In the genomic region with DNA sequence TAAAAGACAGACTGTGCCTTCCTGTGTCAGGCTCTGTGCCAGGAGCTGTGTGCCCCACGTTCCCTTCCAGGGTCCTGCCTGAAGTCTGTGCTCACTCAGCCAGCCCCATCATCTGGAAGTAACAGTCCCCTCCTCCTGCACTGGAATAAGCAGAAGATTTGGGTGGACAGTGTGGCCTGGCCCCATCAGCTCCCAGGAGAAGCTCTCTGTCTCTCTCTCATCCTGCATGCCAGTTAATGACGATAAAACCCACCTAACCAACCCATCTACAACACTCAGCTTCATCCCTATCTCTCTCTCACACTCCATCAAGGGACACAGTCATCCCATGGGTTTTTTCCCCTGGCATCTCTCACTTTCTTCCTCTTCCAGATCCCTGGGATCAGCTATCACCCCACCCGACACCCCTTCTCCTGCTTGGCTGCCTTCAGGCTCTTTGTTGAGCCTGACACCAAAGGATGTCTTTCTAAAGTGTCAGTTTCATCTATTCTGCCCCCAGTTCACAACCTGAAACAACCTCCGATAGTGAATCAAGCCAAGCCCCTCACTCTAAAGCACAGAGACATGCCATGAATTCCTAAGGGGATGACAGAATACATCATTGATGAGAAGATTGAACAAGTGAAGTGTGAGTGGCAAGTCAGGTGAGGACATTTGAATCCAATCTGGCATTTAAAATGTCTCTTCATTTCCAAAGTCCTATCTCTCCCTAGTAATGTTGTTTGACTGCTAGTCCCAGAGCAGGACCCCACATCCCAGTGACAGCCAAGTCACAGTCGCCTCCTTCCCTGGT, we compare ENCODE assay signal across 20 cellular contexts.
"Had no signal": no experiment of that assay in that cellular context is flagged by ENCODE, and none has a peak within 500 bp of the region (broad histone marks: within the 10 kb centered on the region; RNA-seq: fewer than 3 reads in every experiment).

No MANE protein-coding gene starts in this region.

- ATAC-seq: activated CD4-positive, alpha-beta T cell treated with anti-CD3 and anti-CD28 coated beads for 36 hours; activated CD8-positive, alpha-beta memory T cell treated with anti-CD3 and anti-CD28 coated beads, Interleukin-2, amount 10 ng/mL, durations not matched to agents 7 days and 5 days; activated T-helper 17 cell treated with anti-CD3 and anti-CD28 coated beads, Interleukin-2, amount 50 U/mL, for 72 hours; body of pancreas; naive thymus-derived CD8-positive, alpha-beta T cell; stimulated activated naive CD8-positive, alpha-beta T cell treated with anti-CD3 and anti-CD28 coated beads, Interleukin-15, Interleukin-2, amounts not matched to agents 100 U/mL and 50 U/mL, for 24 hours; WTC11 had no signal

- H3K36me3 Mint-ChIP-seq: activated CD4-positive, alpha-beta memory T cell treated with anti-CD3 and anti-CD28 coated beads for 36 hours; activated CD8-positive, alpha-beta memory T cell treated with anti-CD3 and anti-CD28 coated beads, Interleukin-2, amount 10 ng/mL, durations not matched to agents 7 days and 5 days; memory B cell; naive thymus-derived CD8-positive, alpha-beta T cell; WTC11 had no signal

- H3K27ac ChIP-seq: body of pancreas, tibial artery had no signal

- H3K9me3 ChIP-seq: body of pancreas, tibial artery had no signal

- H3K27ac Mint-ChIP-seq: activated CD4-positive, alpha-beta memory T cell treated with anti-CD3 and anti-CD28 coated beads for 36 hours; activated CD4-positive, alpha-beta T cell treated with anti-CD3 and anti-CD28 coated beads for 36 hours; activated CD8-positive, alpha-beta memory T cell treated with anti-CD3 and anti-CD28 coated beads, Interleukin-2, amount 10 ng/mL, durations not matched to agents 7 days and 5 days; activated T-helper 17 cell treated with anti-CD3 and anti-CD28 coated beads, Interleukin-2, amount 50 U/mL, for 72 hours; memory B cell; WTC11 had no signal

- H3K4me3 Mint-ChIP-seq: activated CD4-positive, alpha-beta memory T cell treated with anti-CD3 and anti-CD28 coated beads for 36 hours; activated CD4-positive, alpha-beta T cell treated with anti-CD3 and anti-CD28 coated beads for 36 hours; activated CD8-positive, alpha-beta memory T cell treated with anti-CD3 and anti-CD28 coated beads, Interleukin-2, amount 10 ng/mL, durations not matched to agents 7 days and 5 days; activated T-helper 17 cell treated with anti-CD3 and anti-CD28 coated beads, Interleukin-2, amount 50 U/mL, for 72 hours; central memory CD8-positive, alpha-beta T cell; memory B cell; naive thymus-derived CD8-positive, alpha-beta T cell; WTC11 had no signal

- H3K4me1 Mint-ChIP-seq: activated CD4-positive, alpha-beta T cell treated with anti-CD3 and anti-CD28 coated beads for 36 hours; activated T-helper 17 cell treated with anti-CD3 and anti-CD28 coated beads, Interleukin-2, amount 50 U/mL, for 72 hours; central memory CD8-positive, alpha-beta T cell; WTC11 had no signal

- H3K9me3 Mint-ChIP-seq: activated CD4-positive, alpha-beta memory T cell treated with anti-CD3 and anti-CD28 coated beads for 36 hours; activated T-helper 17 cell treated with anti-CD3 and anti-CD28 coated beads, Interleukin-2, amount 50 U/mL, for 72 hours; central memory CD8-positive, alpha-beta T cell; memory B cell; naive thymus-derived CD8-positive, alpha-beta T cell; WTC11 had no signal

- DNase-seq: activated CD4-positive, alpha-beta memory T cell treated with anti-CD3 and anti-CD28 coated beads for 36 hours; activated CD4-positive, alpha-beta T cell treated with anti-CD3 and anti-CD28 coated beads for 36 hours; activated CD8-positive, alpha-beta memory T cell treated with anti-CD3 and anti-CD28 coated beads, Interleukin-2, amount 10 ng/mL, durations not matched to agents 7 days and 5 days; activated naive CD4-positive, alpha-beta T cell treated with Interleukin-2 at 50 U/mL for 16 hours; body of pancreas; erythroblast; foreskin melanocyte; glutamatergic neuron; naive thymus-derived CD8-positive, alpha-beta T cell; posterior cingulate gyrus; stimulated activated CD4-positive, alpha-beta T cell treated with anti-CD3 and anti-CD28 coated beads, Interleukin-12 subunit alpha, Interleukin-12 subunit beta, amount 100 ng/mL, for 4 hours; stimulated activated CD4-positive, alpha-beta T cell treated with anti-CD3 and anti-CD28 coated beads, Interleukin-1b, Interleukin-23, amount 100 ng/mL, for 48 hours; stimulated activated naive CD8-positive, alpha-beta T cell treated with anti-CD3 and anti-CD28 coated beads, Interleukin-15, Interleukin-2, amounts not matched to agents 100 U/mL and 50 U/mL, for 24 hours; substantia nigra; tibial artery had no signal

- H3K27me3 Mint-ChIP-seq: memory B cell had no signal

- H3K4me1 ChIP-seq: body of pancreas had no signal

- H3K36me3 ChIP-seq: tibial artery had no signal

- H3K4me3 ChIP-seq: body of pancreas, coronary artery, tibial artery had no signal

- H3K27me3 ChIP-seq: body of pancreas, tibial artery had no signal
